ENCODE assay signal across 23 cellular contexts in genomic region chr20:49096212-49096730, GRCh38.
"Had no signal": no experiment of that assay in that cellular context is flagged by ENCODE, and none has a peak within 500 bp of the region (broad histone marks: within the 10 kb centered on the region; RNA-seq: fewer than 3 reads in every experiment).

No MANE protein-coding gene starts in this region.

- H3K4me3 Mint-ChIP-seq: memory B cell; natural killer cell; neural crest cell; stimulated activated memory B cell treated with anti-CD40 and anti-IgM and Interleukin-4, amounts not matched to agents 10 μg/mL and 1 μg/mL and 100 μg/mL, for 72 hours; type B pancreatic cell had no signal

- H3K9me3 ChIP-seq: gastrocnemius medialis, heart left ventricle, prostate gland, right atrium auricular region, sigmoid colon, testis, tibial artery had no signal

- H3K4me1 Mint-ChIP-seq: neural crest cell had no signal

- H3K27me3 ChIP-seq: dorsolateral prefrontal cortex, gastrocnemius medialis, heart left ventricle, hepatocyte, right atrium auricular region, sigmoid colon, testis, tibial artery had no signal

- H3K27me3 Mint-ChIP-seq: memory B cell; stimulated activated memory B cell treated with anti-CD40 and anti-IgM and Interleukin-4, amounts not matched to agents 10 μg/mL and 1 μg/mL and 100 μg/mL, for 72 hours; type B pancreatic cell had no signal

- H3K4me1 ChIP-seq: gastrocnemius medialis, right atrium auricular region, sigmoid colon, testis, tibial artery had no signal

- H3K4me2 ChIP-seq: hepatocyte had no signal

- H3K27ac Mint-ChIP-seq: memory B cell; natural killer cell; stimulated activated memory B cell treated with anti-CD40 and anti-IgM and Interleukin-4, amounts not matched to agents 10 μg/mL and 1 μg/mL and 100 μg/mL, for 72 hours; type B pancreatic cell had no signal

- H3K4me3 ChIP-seq: dorsolateral prefrontal cortex, gastrocnemius medialis, heart left ventricle, hepatocyte, lung, prostate gland, right atrium auricular region, sigmoid colon, testis, tibial artery had no signal

- DNase-seq: cortex of kidney; dorsolateral prefrontal cortex; effector CD4-positive, alpha-beta T cell; foreskin fibroblast; gastrocnemius medialis; heart left ventricle; kidney; natural killer cell; sigmoid colon; stimulated activated CD4-positive, alpha-beta T cell treated with anti-CD3 and anti-CD28 coated beads, Interleukin-4, amount 100 ng/mL, for 4 hours; stimulated activated naive CD8-positive, alpha-beta T cell treated with anti-CD3 and anti-CD28 coated beads, Interleukin-15, Interleukin-2, amounts not matched to agents 100 U/mL and 50 U/mL, for 24 hours; substantia nigra; testis; tibial artery had no signal

- H3K27ac ChIP-seq: epithelial cell of prostate, gastrocnemius medialis, heart left ventricle, hepatocyte, right atrium auricular region, sigmoid colon, testis, tibial artery had no signal

- H3K79me2 ChIP-seq: hepatocyte had no signal

- FAIRE-seq: kidney had no signal

- H3K9me3 Mint-ChIP-seq: memory B cell; natural killer cell; neural crest cell; stimulated activated memory B cell treated with anti-CD40 and anti-IgM and Interleukin-4, amounts not matched to agents 10 μg/mL and 1 μg/mL and 100 μg/mL, for 72 hours; type B pancreatic cell had no signal

- H2AFZ ChIP-seq: hepatocyte had no signal
